8 cellular contexts compared by ENCODE assay signal in the genomic region with DNA sequence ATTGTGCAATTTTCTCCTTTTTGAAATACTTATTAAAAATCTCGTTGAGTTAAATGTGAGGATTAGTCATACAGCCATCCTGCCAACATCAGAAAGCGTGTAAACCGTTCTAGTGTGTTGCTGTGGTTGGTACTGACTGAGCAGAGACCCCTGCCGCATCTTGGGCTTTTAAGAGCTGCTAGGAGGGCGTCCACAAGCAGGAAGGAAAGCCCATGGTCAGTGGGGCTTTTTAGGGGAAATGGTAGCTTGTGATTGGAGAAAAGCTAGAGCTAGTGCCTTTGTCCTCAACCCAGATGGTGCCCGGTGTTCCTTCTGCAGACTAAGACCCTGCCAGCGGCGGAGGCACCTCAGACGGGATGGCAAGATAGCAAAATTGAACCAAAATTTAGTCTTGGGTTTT. TPM values are rescaled to one million over a fixed set of nuclear protein-coding genes. Genes with fewer than 3 reads are reported as not detected.
A peak's percentile ranks its signal among the peaks of the same experiment; 100 is the strongest.
DNase-seq lines count a peak whose midpoint lies in the region; ATAC-seq and TF ChIP-seq lines count a peak whose summit lies in the region.

No MANE protein-coding gene starts in this region.

- WGBS in prostate gland = 30% methylated on average over 9 of the region's 9 CpGs

- peaks cover 21 to 42% (median 37%) of the 10 kb centered on the region in 3 donors for H3K4me1 Mint-ChIP-seq in IgD-negative memory B cell
- peaks cover 44% of the 10 kb centered on the region for H3K4me1 Mint-ChIP-seq in activated CD8-positive, alpha-beta memory T cell treated with anti-CD3 and anti-CD28 coated beads, Interleukin-2, amount 10 ng/mL, durations not matched to agents 7 days and 5 days

- TF ChIP-seq CTCF in fibroblast of pulmonary artery (IDR thresholded peaks at IDR 0.05; ENCODE audit: low read length, missing control alignments) (no peak), prostate gland (IDR thresholded peaks at IDR 0.05) (no peak), GM20000 (IDR thresholded peaks at IDR 0.05; ENCODE audit: extremely low read depth, missing control alignments) (no peak)

- CTCF ChIA-PET in activated CD8-positive, alpha-beta memory T cell treated with anti-CD3 and anti-CD28 coated beads, Interleukin-2, amount 10 ng/mL, durations not matched to agents 7 days and 5 days (lab: Charles Lee) = interaction anchor here (1.7 to 3.5 kb wide), 3 partner anchors 31 to 234 kb away, joined by 4 to 21 read pairs (median 4); no protein-coding TSS in a partner anchor

- H3K4me2 ChIP-seq in BLaER1 = peak overlapping the region; percentile 93

- H3K9me3 ChIP-seq in BLaER1 = no peaks in the 10 kb centered on the region
- H3K9me3 ChIP-seq in prostate gland = no peaks in the 10 kb centered on the region

- peaks cover under 1% of the 10 kb centered on the region for H3K36me3 Mint-ChIP-seq in IgD-negative memory B cell
- peaks cover 12% of the 10 kb centered on the region for H3K36me3 Mint-ChIP-seq in activated CD8-positive, alpha-beta memory T cell treated with anti-CD3 and anti-CD28 coated beads, Interleukin-2, amount 10 ng/mL, durations not matched to agents 7 days and 5 days

- H3K27me3 Mint-ChIP-seq in IgD-negative memory B cell = no peaks in the 10 kb centered on the region
- H3K27me3 Mint-ChIP-seq in activated CD8-positive, alpha-beta memory T cell treated with anti-CD3 and anti-CD28 coated beads, Interleukin-2, amount 10 ng/mL, durations not matched to agents 7 days and 5 days = no peaks in the 10 kb centered on the region

- peaks cover 69% of the 10 kb centered on the region for H4K20me1 ChIP-seq in BLaER1

- no peak for TF ChIP-seq POLR2A in prostate gland (IDR thresholded peaks at IDR 0.05)

- H3K36me3 ChIP-seq in BLaER1 (peaks cover 21% of the 10 kb centered on the region), prostate gland (no peaks in the 10 kb centered on the region)

- intact Hi-C loops in prostate gland (cut with DNase I) = no loop called here

- H3K27ac ChIP-seq in BLaER1 (peak overlapping the region; percentile 97), prostate gland (peak overlapping the region; percentile 81 to 87)

- H3K9me3 Mint-ChIP-seq in IgD-negative memory B cell = no peaks in the 10 kb centered on the region
- H3K9me3 Mint-ChIP-seq in activated CD8-positive, alpha-beta memory T cell treated with anti-CD3 and anti-CD28 coated beads, Interleukin-2, amount 10 ng/mL, durations not matched to agents 7 days and 5 days (ENCODE audit: low read depth) = no peaks in the 10 kb centered on the region

- H3K27ac Mint-ChIP-seq in IgD-negative memory B cell = peak overlapping the region; percentile 94 to 99 (median 97)
- H3K27ac Mint-ChIP-seq in activated CD8-positive, alpha-beta memory T cell treated with anti-CD3 and anti-CD28 coated beads, Interleukin-2, amount 10 ng/mL, durations not matched to agents 7 days and 5 days = peak overlapping the region; percentile 96

- peaks cover 58% of the 10 kb centered on the region for H3K4me1 ChIP-seq in BLaER1
- no peaks in the 10 kb centered on the region for H3K4me1 ChIP-seq in prostate gland (replicated peaks)

- peak; percentile 12 for ATAC-seq in activated CD8-positive, alpha-beta memory T cell treated with anti-CD3 and anti-CD28 coated beads, Interleukin-2, amount 10 ng/mL, durations not matched to agents 7 days and 5 days
- ATAC-seq in GM19455 (IDR thresholded peaks at IDR 0.05; ENCODE audit: unreplicated experiment) (no peak), HG02623 (IDR thresholded peaks at IDR 0.05; ENCODE audit: unreplicated experiment) (no peak)

- H3K27me3 ChIP-seq in BLaER1 (no peaks in the 10 kb centered on the region), prostate gland (replicated peaks; ENCODE audit: insufficient read depth) (no peaks in the 10 kb centered on the region)

- peak overlapping the region; percentile 100 for H3K4me3 ChIP-seq in BLaER1
- peak overlapping the region; percentile 89 for H3K4me3 ChIP-seq in fibroblast of pulmonary artery (replicated peaks; ENCODE audit: low read depth, low read length)
- peak overlapping the region; percentile 98 to 100 for H3K4me3 ChIP-seq in prostate gland

- peak overlapping the region; percentile 93 to 98 (median 97) for H3K4me3 Mint-ChIP-seq in IgD-negative memory B cell
- H3K4me3 Mint-ChIP-seq in activated CD8-positive, alpha-beta memory T cell treated with anti-CD3 and anti-CD28 coated beads, Interleukin-2, amount 10 ng/mL, durations not matched to agents 7 days and 5 days = peak overlapping the region; percentile 87

- DNase-seq in activated CD8-positive, alpha-beta memory T cell treated with anti-CD3 and anti-CD28 coated beads, Interleukin-2, amount 10 ng/mL, durations not matched to agents 7 days and 5 days = peak; percentile 62
- DNase-seq in fibroblast of pulmonary artery (ENCODE audit: low read depth) (peak; percentile 32), prostate gland (ENCODE audit: low spot score) (no peak), GM20000 (ENCODE audit: low spot score) (no peak)

- H3K9ac ChIP-seq in BLaER1 = peak overlapping the region; percentile 98

RNA-seq across cellular contexts. Expression of a gene that starts 1.4 kb away (rescaled TPM):
- polyA plus RNA-seq in IgD-negative memory B cell = 177 TPM
- 100 to 1,000 TPM; 201 TPM for total RNA-seq in activated CD8-positive, alpha-beta memory T cell treated with anti-CD3 and anti-CD28 coated beads, Interleukin-2, amount 10 ng/mL, durations not matched to agents 7 days and 5 days
- total RNA-seq in prostate gland = 10 to 100 TPM; 66.7 to 99.1 TPM

RNA-seq across cellular contexts. Expression of a gene that starts 1.5 kb away (rescaled TPM):
- 5.1 TPM for polyA plus RNA-seq in IgD-negative memory B cell
- total RNA-seq in activated CD8-positive, alpha-beta memory T cell treated with anti-CD3 and anti-CD28 coated beads, Interleukin-2, amount 10 ng/mL, durations not matched to agents 7 days and 5 days = 1 to 10 TPM; 4.8 to 6.2 TPM
- total RNA-seq in prostate gland = 1 to 10 TPM; 4.7 to 5.2 TPM

RNA-seq across cellular contexts. Expression of a gene that starts 28.2 kb away (rescaled TPM):
- not detected for polyA plus RNA-seq in IgD-negative memory B cell
- total RNA-seq in activated CD8-positive, alpha-beta memory T cell treated with anti-CD3 and anti-CD28 coated beads, Interleukin-2, amount 10 ng/mL, durations not matched to agents 7 days and 5 days = not detected
- total RNA-seq in prostate gland = 1 to 10 TPM in 1 of 2 donors, not detected in 1; 1.0 TPM

RNA-seq across cellular contexts. Expression of a gene that starts 52.0 kb away (rescaled TPM):
- polyA plus RNA-seq in IgD-negative memory B cell = 179 TPM
- total RNA-seq in activated CD8-positive, alpha-beta memory T cell treated with anti-CD3 and anti-CD28 coated beads, Interleukin-2, amount 10 ng/mL, durations not matched to agents 7 days and 5 days = 100 to 1,000 TPM in 1 of 2 experiments, 10 to 100 TPM in 1; 81.7 to 101 TPM
- 100 to 1,000 TPM; 118 to 131 TPM for total RNA-seq in prostate gland

Comparison
In these comparisons a context has a peak if more than half of its experiments do, and no peak if none do; other contexts are left out.
1. DNase-seq: peak in activated CD8-positive, alpha-beta memory T cell treated with anti-CD3 and anti-CD28 coated beads, Interleukin-2, amount 10 ng/mL, durations not matched to agents 7 days and 5 days (single experiment) and fibroblast of pulmonary artery (single experiment); none in prostate gland (single experiment) and GM20000 (single experiment).
2. Peak in every context shown above with its lines, with median percentiles within 50 percentile points of each other: H3K4me3 ChIP-seq.